8 cellular contexts compared by ENCODE assay signal in genomic region chr10:97400665-97401454, GRCh38. TPM values are rescaled to one million over a fixed set of nuclear protein-coding genes. Genes with fewer than 3 reads are reported as not detected.
DNase-seq lines count a peak whose midpoint lies in the region; ATAC-seq lines count a peak whose summit lies in the region.

RRP12 (minus strand) TSS chr10:97401340; CDS start chr10:97401231, 109 bp downstream.

- H3K9me3 ChIP-seq in iPS-18a (ENCODE audit: control insufficient read depth, low read depth, low read length) (no peaks in the 10 kb centered on the region), skeletal muscle satellite cell (replicated peaks; ENCODE audit: low read length) (no peaks in the 10 kb centered on the region)

- H3K27ac ChIP-seq in iPS-18a (ENCODE audit: low read length): peak within 1 kb of the TSS; percentile 88

- H3K4me2 ChIP-seq in skeletal muscle satellite cell (ENCODE audit: low read length): peak within 1 kb of the TSS; percentile 95

- ATAC-seq in GM18868 (IDR thresholded peaks at IDR 0.05; ENCODE audit: unreplicated experiment) (peak; percentile 100), HG03103 (IDR thresholded peaks at IDR 0.05; ENCODE audit: low read depth, unreplicated experiment) (peak; percentile 95)

- H3K4me3 ChIP-seq in iPS-18a (ENCODE audit: low read length) (peak within 1 kb of the TSS; percentile 94), skeletal muscle satellite cell (ENCODE audit: low read length) (peak within 1 kb of the TSS; percentile 94)

- H3K27me3 ChIP-seq in iPS-18a (ENCODE audit: control insufficient read depth, insufficient read depth, low read length): no peaks in the 10 kb centered on the region
- no peaks in the 10 kb centered on the region for H3K27me3 ChIP-seq in skeletal muscle satellite cell (ENCODE audit: control insufficient read depth, insufficient read depth, low read length)

- H3K9ac ChIP-seq in iPS-18a (ENCODE audit: low read length) (peak within 1 kb of the TSS; percentile 81), skeletal muscle satellite cell (ENCODE audit: low read depth, low read length) (peak within 1 kb of the TSS; percentile 93)

- H3K4me1 ChIP-seq in iPS-18a (ENCODE audit: control insufficient read depth, low read depth, low read length): peaks cover 5% of the 10 kb centered on the region
- peaks cover 3% of the 10 kb centered on the region for H3K4me1 ChIP-seq in skeletal muscle satellite cell (ENCODE audit: control insufficient read depth, insufficient read depth, low read length)

- DNase-seq in AG08395 (ENCODE audit: low spot score): peak; percentile 99
- DNase-seq in NCI-H2171 (lab: John Stamatoyannopoulos, UW): peak; percentile 89
- DNase-seq in UCSD-AML1 (lab: John Stamatoyannopoulos, UW; ENCODE audit: unreplicated experiment): peak; percentile 76
- DNase-seq in T47D (ENCODE audit: low read depth in 1 of 2, low spot score in 1 of 2): peak; percentile 99 to 100

- in situ Hi-C loops in T47D (cut with HindIII; ENCODE audit: low pct_unique_long_range_greater_than_20kb, low sequenced_read_pairs): no loop called here

- H3K36me3 ChIP-seq in iPS-18a (ENCODE audit: control insufficient read depth, low read depth, low read length): peaks cover 13% of the 10 kb centered on the region
- peaks cover 14% of the 10 kb centered on the region for H3K36me3 ChIP-seq in skeletal muscle satellite cell (ENCODE audit: insufficient read depth, low read length)

RNA-seq across cellular contexts. Expression of gene RRP12, which starts in this region (rescaled TPM):
- 28.4 and 35.2 TPM in 2 replicates for total RNA-seq in skeletal muscle satellite cell (2012; rRNA removed)

Comparison
In these comparisons a context has a peak if more than half of its experiments do, and no peak if none do; other contexts are left out.
1. Peak in every context shown above with its lines: DNase-seq, ATAC-seq, H3K4me3 ChIP-seq and H3K27ac ChIP-seq.